Comparison of ENCODE assay signal across 6 cellular contexts in genomic region chr16:66899945-66900688, GRCh38. TPM values are rescaled to one million over a fixed set of nuclear protein-coding genes. Genes with fewer than 3 reads are reported as not detected.
A peak's percentile ranks its signal among the peaks of the same experiment; 100 is the strongest.
DNase-seq lines count a peak whose midpoint lies in the region.

No MANE protein-coding gene starts in this region.

- intact Hi-C loops in activated T-helper 2 cell treated with anti-CD3 and anti-CD28 coated beads, Interferon-gamma antibody, Interleukin-2, Interleukin-4, amounts not matched to agents 10 μg/mL and 5 μg/mL and 100 μg/mL, durations not matched to agents 14 hours and 24 hours and 36 hours (cut with micrococcal nuclease), result loop anchor here (10.0 kb wide), 1 partner anchor 65 kb away; the partner anchor contains the start of gene CES3

- no peak overlapping the region for H3K27ac Mint-ChIP-seq in activated T-helper 2 cell treated with anti-CD3 and anti-CD28 coated beads, Interferon-gamma antibody, Interleukin-2, Interleukin-4, amounts not matched to agents 10 μg/mL and 5 μg/mL and 100 μg/mL, durations not matched to agents 14 hours and 24 hours and 36 hours

- H3K4me1 Mint-ChIP-seq in activated T-helper 2 cell treated with anti-CD3 and anti-CD28 coated beads, Interferon-gamma antibody, Interleukin-2, Interleukin-4, amounts not matched to agents 10 μg/mL and 5 μg/mL and 100 μg/mL, durations not matched to agents 14 hours and 24 hours and 36 hours (ENCODE audit: low read depth), result peaks cover 3% of the 10 kb centered on the region

- H3K4me3 Mint-ChIP-seq in activated T-helper 2 cell treated with anti-CD3 and anti-CD28 coated beads, Interferon-gamma antibody, Interleukin-2, Interleukin-4, amounts not matched to agents 10 μg/mL and 5 μg/mL and 100 μg/mL, durations not matched to agents 14 hours and 24 hours and 36 hours (ENCODE audit: low read depth), result no peak overlapping the region

- H3K9me3 Mint-ChIP-seq in activated T-helper 2 cell treated with anti-CD3 and anti-CD28 coated beads, Interferon-gamma antibody, Interleukin-2, Interleukin-4, amounts not matched to agents 10 μg/mL and 5 μg/mL and 100 μg/mL, durations not matched to agents 14 hours and 24 hours and 36 hours, result no peaks in the 10 kb centered on the region

- H3K27me3 Mint-ChIP-seq in activated T-helper 2 cell treated with anti-CD3 and anti-CD28 coated beads, Interferon-gamma antibody, Interleukin-2, Interleukin-4, amounts not matched to agents 10 μg/mL and 5 μg/mL and 100 μg/mL, durations not matched to agents 14 hours and 24 hours and 36 hours (ENCODE audit: low read depth), result no peaks in the 10 kb centered on the region

- DNase-seq in DMS53 (lab: John Stamatoyannopoulos, UW) (peak; percentile 87), SK-N-DZ (ENCODE audit: low spot score) (peak; percentile 43), left kidney (ENCODE audit: low read depth, low spot score) (peak; percentile 92), pons (ENCODE audit: low spot score) (no peak)
- no peak for DNase-seq in stimulated activated CD8-positive, alpha-beta memory T cell treated with anti-CD3 and anti-CD28 coated beads, Interleukin-4, amount 100 ng/mL, for 48 hours
- DNase-seq in activated T-helper 2 cell treated with anti-CD3 and anti-CD28 coated beads, Interferon-gamma antibody, Interleukin-2, Interleukin-4, amounts not matched to agents 10 μg/mL and 5 μg/mL and 100 μg/mL, durations not matched to agents 14 hours and 24 hours and 36 hours (ENCODE audit: low spot score), result no peak

- no peaks in the 10 kb centered on the region for H3K36me3 Mint-ChIP-seq in activated T-helper 2 cell treated with anti-CD3 and anti-CD28 coated beads, Interferon-gamma antibody, Interleukin-2, Interleukin-4, amounts not matched to agents 10 μg/mL and 5 μg/mL and 100 μg/mL, durations not matched to agents 14 hours and 24 hours and 36 hours (ENCODE audit: low read depth)

RNA-seq across cellular contexts. Expression of gene CDH16, which starts 18.6 kb away (rescaled TPM):
- polyA plus RNA-seq in SK-N-DZ (2014; cell fraction: cytosol; rRNA removed), result not detected in 2 replicates
- not detected in 2 replicates for polyA plus RNA-seq in SK-N-DZ (2014; cell fraction: nucleus; rRNA removed)
- not detected in 2 replicates for total RNA-seq in activated T-helper 2 cell treated with anti-CD3 and anti-CD28 coated beads, Interferon-gamma antibody, Interleukin-2, Interleukin-4, amounts not matched to agents 10 μg/mL and 5 μg/mL and 100 μg/mL, durations not matched to agents 14 hours and 24 hours and 36 hours

RNA-seq across cellular contexts. Expression of gene PDP2, which starts 19.8 kb away (rescaled TPM):
- polyA plus RNA-seq in SK-N-DZ (2014; cell fraction: cytosol; rRNA removed), result 10.1 and 12.2 TPM in 2 replicates
- polyA plus RNA-seq in SK-N-DZ (2014; cell fraction: nucleus; rRNA removed), result 3.4 and 12.6 TPM in 2 replicates
- total RNA-seq in activated T-helper 2 cell treated with anti-CD3 and anti-CD28 coated beads, Interferon-gamma antibody, Interleukin-2, Interleukin-4, amounts not matched to agents 10 μg/mL and 5 μg/mL and 100 μg/mL, durations not matched to agents 14 hours and 24 hours and 36 hours, result 40.6 and 40.7 TPM in 2 replicates

RNA-seq across cellular contexts. Expression of gene RRAD, which starts 25.2 kb away (rescaled TPM):
- polyA plus RNA-seq in SK-N-DZ (2014; cell fraction: cytosol; rRNA removed), result 0.12 TPM in 1 of 2 replicates, not detected in the other
- polyA plus RNA-seq in SK-N-DZ (2014; cell fraction: nucleus; rRNA removed), result 0.26 TPM in 1 of 2 replicates, not detected in the other
- 1.2 and 1.8 TPM in 2 replicates for total RNA-seq in activated T-helper 2 cell treated with anti-CD3 and anti-CD28 coated beads, Interferon-gamma antibody, Interleukin-2, Interleukin-4, amounts not matched to agents 10 μg/mL and 5 μg/mL and 100 μg/mL, durations not matched to agents 14 hours and 24 hours and 36 hours

RNA-seq across cellular contexts. Expression of gene CIAO2B, which starts 34.1 kb away (rescaled TPM):
- polyA plus RNA-seq in SK-N-DZ (2014; cell fraction: cytosol; rRNA removed), result 174 and 182 TPM in 2 replicates
- 92.7 and 156 TPM in 2 replicates for polyA plus RNA-seq in SK-N-DZ (2014; cell fraction: nucleus; rRNA removed)
- total RNA-seq in activated T-helper 2 cell treated with anti-CD3 and anti-CD28 coated beads, Interferon-gamma antibody, Interleukin-2, Interleukin-4, amounts not matched to agents 10 μg/mL and 5 μg/mL and 100 μg/mL, durations not matched to agents 14 hours and 24 hours and 36 hours, result 161 and 165 TPM in 2 replicates

RNA-seq across cellular contexts. Expression of gene CES2, which starts 35.2 kb away (rescaled TPM):
- 17.0 and 20.9 TPM in 2 replicates for polyA plus RNA-seq in SK-N-DZ (2014; cell fraction: cytosol; rRNA removed)
- 9.2 and 10.9 TPM in 2 replicates for polyA plus RNA-seq in SK-N-DZ (2014; cell fraction: nucleus; rRNA removed)
- 35.3 and 36.8 TPM in 2 replicates for total RNA-seq in activated T-helper 2 cell treated with anti-CD3 and anti-CD28 coated beads, Interferon-gamma antibody, Interleukin-2, Interleukin-4, amounts not matched to agents 10 μg/mL and 5 μg/mL and 100 μg/mL, durations not matched to agents 14 hours and 24 hours and 36 hours

Comparison
In these comparisons a context has a peak if more than half of its experiments do, and no peak if none do; other contexts are left out.
1. DNase-seq: peak in DMS53 (single experiment), SK-N-DZ (single experiment) and left kidney (single experiment); none in stimulated activated CD8-positive, alpha-beta memory T cell treated with anti-CD3 and anti-CD28 coated beads, Interleukin-4, amount 100 ng/mL, for 48 hours (single experiment), pons (single experiment) and activated T-helper 2 cell treated with anti-CD3 and anti-CD28 coated beads, Interferon-gamma antibody, Interleukin-2, Interleukin-4, amounts not matched to agents 10 μg/mL and 5 μg/mL and 100 μg/mL, durations not matched to agents 14 hours and 24 hours and 36 hours (single experiment).